ENCODE assay signal across 8 cellular contexts in the genomic region with DNA sequence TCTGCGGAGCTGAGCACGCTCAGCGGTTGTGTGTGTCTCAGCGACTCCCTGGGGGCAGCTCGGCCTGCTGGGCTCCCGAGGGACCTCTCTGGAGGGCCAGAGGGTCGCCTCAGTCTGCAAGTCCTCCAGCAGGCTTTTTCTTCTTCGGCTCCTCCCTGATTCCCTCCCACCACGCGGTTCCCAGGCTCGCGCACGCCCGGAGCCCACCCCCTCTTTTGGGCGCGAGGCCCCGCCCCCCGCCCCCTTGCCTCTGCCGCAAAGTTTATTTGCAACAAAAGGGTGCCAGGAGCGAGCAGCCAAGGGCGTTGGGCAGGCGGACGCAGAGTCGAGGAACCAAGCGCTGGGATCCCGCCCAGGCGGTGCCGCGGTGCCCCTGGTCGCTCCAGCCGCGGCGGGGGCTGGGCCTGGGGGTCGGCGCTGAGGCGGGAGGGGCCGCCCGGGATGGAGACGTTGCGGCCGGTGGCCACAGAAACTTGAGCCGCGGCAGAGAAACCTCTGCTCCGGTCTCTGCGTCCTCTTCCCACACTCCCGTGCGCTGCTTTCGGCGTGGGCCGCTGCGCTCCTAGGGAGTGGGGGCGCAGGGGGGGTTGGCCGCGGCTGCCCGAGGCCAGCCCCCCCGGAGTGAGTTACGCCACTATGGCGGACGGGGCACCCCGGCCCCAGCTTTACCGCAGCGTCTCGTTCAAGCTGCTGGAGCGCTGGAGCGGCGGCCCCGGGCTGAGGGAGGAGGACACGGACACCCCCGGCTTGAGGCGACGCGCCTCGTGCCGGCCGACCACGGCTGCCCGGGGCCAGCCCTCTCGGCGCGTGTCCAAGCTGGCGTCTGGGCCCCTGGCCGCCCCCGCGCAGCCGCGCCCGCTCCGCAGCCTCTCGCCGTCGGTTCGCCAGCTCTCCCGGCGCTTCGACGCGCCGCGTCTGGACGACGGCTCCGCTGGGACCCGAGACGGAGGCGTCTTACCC. TPM values are rescaled to one million over a fixed set of nuclear protein-coding genes. Genes with fewer than 3 reads are reported as not detected.
DNase-seq lines count a peak whose midpoint lies in the region; ATAC-seq and TF ChIP-seq lines count a peak whose summit lies in the region.

A gene with protein sequence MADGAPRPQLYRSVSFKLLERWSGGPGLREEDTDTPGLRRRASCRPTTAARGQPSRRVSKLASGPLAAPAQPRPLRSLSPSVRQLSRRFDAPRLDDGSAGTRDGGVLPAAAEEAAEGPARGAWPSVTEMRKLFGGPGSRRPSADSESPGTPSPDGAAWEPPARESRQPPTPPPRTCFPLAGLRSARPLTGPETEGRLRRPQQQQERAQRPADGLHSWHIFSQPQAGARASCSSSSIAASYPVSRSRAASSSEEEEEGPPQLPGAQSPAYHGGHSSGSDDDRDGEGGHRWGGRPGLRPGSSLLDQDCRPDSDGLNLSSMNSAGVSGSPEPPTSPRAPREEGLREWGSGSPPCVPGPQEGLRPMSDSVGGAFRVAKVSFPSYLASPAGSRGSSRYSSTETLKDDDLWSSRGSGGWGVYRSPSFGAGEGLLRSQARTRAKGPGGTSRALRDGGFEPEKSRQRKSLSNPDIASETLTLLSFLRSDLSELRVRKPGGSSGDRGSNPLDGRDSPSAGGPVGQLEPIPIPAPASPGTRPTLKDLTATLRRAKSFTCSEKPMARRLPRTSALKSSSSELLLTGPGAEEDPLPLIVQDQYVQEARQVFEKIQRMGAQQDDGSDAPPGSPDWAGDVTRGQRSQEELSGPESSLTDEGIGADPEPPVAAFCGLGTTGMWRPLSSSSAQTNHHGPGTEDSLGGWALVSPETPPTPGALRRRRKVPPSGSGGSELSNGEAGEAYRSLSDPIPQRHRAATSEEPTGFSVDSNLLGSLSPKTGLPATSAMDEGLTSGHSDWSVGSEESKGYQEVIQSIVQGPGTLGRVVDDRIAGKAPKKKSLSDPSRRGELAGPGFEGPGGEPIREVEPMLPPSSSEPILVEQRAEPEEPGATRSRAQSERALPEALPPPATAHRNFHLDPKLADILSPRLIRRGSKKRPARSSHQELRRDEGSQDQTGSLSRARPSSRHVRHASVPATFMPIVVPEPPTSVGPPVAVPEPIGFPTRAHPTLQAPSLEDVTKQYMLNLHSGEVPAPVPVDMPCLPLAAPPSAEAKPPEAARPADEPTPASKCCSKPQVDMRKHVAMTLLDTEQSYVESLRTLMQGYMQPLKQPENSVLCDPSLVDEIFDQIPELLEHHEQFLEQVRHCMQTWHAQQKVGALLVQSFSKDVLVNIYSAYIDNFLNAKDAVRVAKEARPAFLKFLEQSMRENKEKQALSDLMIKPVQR (N-terminal part only) (plus strand): TSS at position 274 of the 960 bp plus-strand sequence. CDS start 363 bp downstream, at position 637.

- peak within 1 kb of the TSS; percentile 77 for H3K4me3 ChIP-seq in CD8-positive, alpha-beta T cell (ENCODE audit: low read depth, low read length)
- peak within 1 kb of the TSS; percentile 75 for H3K4me3 ChIP-seq in OCI-LY3 (ENCODE audit: low read length)
- peak within 1 kb of the TSS; percentile 57 to 94 for H3K4me3 ChIP-seq in neuronal stem cell (ENCODE audit: low read length in 2 of 2)

- H2AFZ ChIP-seq in OCI-LY3 (ENCODE audit: low read depth, low read length) (peak within 1 kb of the TSS; percentile 84), neuronal stem cell (ENCODE audit: low read length) (peak within 1 kb of the TSS; percentile 88)

- no peaks in the 10 kb centered on the region for H3K9me3 Mint-ChIP-seq in CD8-positive, alpha-beta T cell

- POLR2A ChIA-PET in CD8-positive, alpha-beta T cell (lab: Charles Lee) = interaction anchor here (1.0 to 1.8 kb wide), 3 partner anchors 21 to 30 kb away, joined by 3 to 5 read pairs (median 4); no protein-coding TSS in a partner anchor

- TF ChIP-seq CTCF in CD8-positive, alpha-beta T cell (IDR thresholded peaks at IDR 0.05) = no peak
- TF ChIP-seq CTCF in OCI-LY3 (IDR thresholded peaks at IDR 0.05; ENCODE audit: low read depth, low read length) = no peak

- H4K91ac ChIP-seq in neuronal stem cell (ENCODE audit: low read depth, low read length, poor library complexity) = peak within 1 kb of the TSS; percentile 86

- peak within 1 kb of the TSS; percentile 91 for H3K4me2 ChIP-seq in OCI-LY3 (ENCODE audit: low read length)
- H3K4me2 ChIP-seq in neuronal stem cell (ENCODE audit: insufficient read depth, low read length, poor library complexity, severe bottlenecking) = peak within 1 kb of the TSS; percentile 100

- no peak within 1 kb of the TSS for H4K8ac ChIP-seq in neuronal stem cell (ENCODE audit: low read depth, low read length)

- peak within 1 kb of the TSS; percentile 100 for H2BK5ac ChIP-seq in neuronal stem cell (ENCODE audit: low read length)

- no peaks in the 10 kb centered on the region for H4K20me1 ChIP-seq in OCI-LY3 (ENCODE audit: insufficient read depth, low read length)

- no peak within 1 kb of the TSS for H3K27ac Mint-ChIP-seq in CD8-positive, alpha-beta T cell

- peaks cover 12% of the 10 kb centered on the region for H3K27me3 Mint-ChIP-seq in CD8-positive, alpha-beta T cell (ENCODE audit: low read depth)

- CTCF ChIA-PET in CD8-positive, alpha-beta T cell (lab: Charles Lee) = interaction anchor here (0.7 to 6.8 kb wide), 12 partner anchors 10 to 85 kb away, joined by 3 to 113 read pairs (median 6); no protein-coding TSS in a partner anchor

- peaks cover 28% of the 10 kb centered on the region for H3K79me1 ChIP-seq in neuronal stem cell (ENCODE audit: low read depth, low read length)

- H3K36me3 ChIP-seq in CD8-positive, alpha-beta T cell (ENCODE audit: insufficient read depth, low read length) = no peaks in the 10 kb centered on the region
- H3K36me3 ChIP-seq in OCI-LY3 (replicated peaks; ENCODE audit: low read depth, low read length) (no peaks in the 10 kb centered on the region), neuronal stem cell (replicated peaks in 1 of 2; ENCODE audit: control insufficient read depth in 2 of 2, insufficient read depth in 2 of 2, low read length in 2 of 2) (peaks cover 6 to 29% of the 10 kb centered on the region in 2 donors)

- DNase-seq in CD8-positive, alpha-beta T cell = peak in 4 of 7 experiments; percentile 7 to 43 (median 34)
- DNase-seq in HK-2 (ENCODE audit: unreplicated experiment) (peak; percentile 73), globus pallidus (ENCODE audit: low spot score) (peak; percentile 53), neuronal stem cell (ENCODE audit: low spot score) (peak; percentile 90), ureter (ENCODE audit: low spot score) (peak; percentile 83)
- peak; percentile 8 for DNase-seq in activated naive CD8-positive, alpha-beta T cell treated with anti-CD3 and anti-CD28 coated beads, Interleukin-2, amount 50 U/mL, for 16 hours (ENCODE audit: low read depth, low spot score)

- no peak within 1 kb of the TSS for H3K27ac ChIP-seq in CD8-positive, alpha-beta T cell (ENCODE audit: low read depth, low read length)
- H3K27ac ChIP-seq in OCI-LY3 (ENCODE audit: low read length) (no peak within 1 kb of the TSS), neuronal stem cell (replicated peaks; ENCODE audit: low read length) (peak within 1 kb of the TSS; percentile 100)

- peaks cover 2% of the 10 kb centered on the region for H3K36me3 Mint-ChIP-seq in CD8-positive, alpha-beta T cell

- peak within 1 kb of the TSS; percentile 100 for H2BK120ac ChIP-seq in neuronal stem cell (ENCODE audit: low read depth, low read length)

- peak within 1 kb of the TSS; percentile 99 for H3K23ac ChIP-seq in neuronal stem cell (ENCODE audit: low read depth, low read length, poor library complexity)

- peak within 1 kb of the TSS; percentile 100 for H3K4ac ChIP-seq in neuronal stem cell (ENCODE audit: low read length)

- no peaks in the 10 kb centered on the region for H3K79me2 ChIP-seq in OCI-LY3 (ENCODE audit: low read length)

- H3K14ac ChIP-seq in neuronal stem cell (ENCODE audit: low read length) = peak within 1 kb of the TSS; percentile 100

- H2BK15ac ChIP-seq in neuronal stem cell (ENCODE audit: low read length) = peak within 1 kb of the TSS; percentile 82

- peaks cover 6% of the 10 kb centered on the region for H3K27me3 ChIP-seq in CD8-positive, alpha-beta T cell (ENCODE audit: insufficient read depth, low read length)
- H3K27me3 ChIP-seq in OCI-LY3 (ENCODE audit: low read depth, low read length) = no peaks in the 10 kb centered on the region
- H3K27me3 ChIP-seq in neuronal stem cell (ENCODE audit: control insufficient read depth in 3 of 3, insufficient read depth in 3 of 3, low read depth in 1 of 3, low read length in 3 of 3) = no peaks in the 10 kb centered on the region

- H2BK12ac ChIP-seq in neuronal stem cell (ENCODE audit: low read length) = peak within 1 kb of the TSS; percentile 97

- H3K9ac ChIP-seq in OCI-LY3 (ENCODE audit: low read length) = peak within 1 kb of the TSS; percentile 58
- H3K9ac ChIP-seq in neuronal stem cell (ENCODE audit: low read depth, low read length, poor library complexity) = peak within 1 kb of the TSS; percentile 98

- peak within 1 kb of the TSS; percentile 86 for H3K4me3 Mint-ChIP-seq in CD8-positive, alpha-beta T cell

- peaks cover 9% of the 10 kb centered on the region for H3K4me1 ChIP-seq in CD8-positive, alpha-beta T cell (ENCODE audit: insufficient read depth, low read length)
- peaks cover 7% of the 10 kb centered on the region for H3K4me1 ChIP-seq in OCI-LY3 (ENCODE audit: low read length)
- H3K4me1 ChIP-seq in neuronal stem cell (ENCODE audit: control insufficient read depth in 2 of 2, insufficient read depth in 1 of 2, low read depth in 1 of 2, low read length in 2 of 2) = peaks cover 25 to 42% of the 10 kb centered on the region in 2 donors

- H2AK5ac ChIP-seq in neuronal stem cell (ENCODE audit: low read depth, low read length) = peak within 1 kb of the TSS; percentile 87

- peaks cover 10% of the 10 kb centered on the region for H3K4me1 Mint-ChIP-seq in CD8-positive, alpha-beta T cell (ENCODE audit: low read depth)

- ATAC-seq in CD8-positive, alpha-beta T cell = peak; percentile 45
- ATAC-seq in GM19452 (IDR thresholded peaks at IDR 0.05; ENCODE audit: unreplicated experiment) = peak; percentile 20

- WGBS in neuronal stem cell (ENCODE audit: extremely low coverage in 2 of 2, insufficient read length in 2 of 2, insufficient replicate concordance in 1 of 2), 2 donors = no CpG with 5 or more reads among the region's 105 CpGs

- H3K9me3 ChIP-seq in CD8-positive, alpha-beta T cell (ENCODE audit: low read length) = no peaks in the 10 kb centered on the region
- no peaks in the 10 kb centered on the region for H3K9me3 ChIP-seq in OCI-LY3 (ENCODE audit: insufficient read depth, low read length)
- H3K9me3 ChIP-seq in neuronal stem cell (replicated peaks in 1 of 2; ENCODE audit: control insufficient read depth in 2 of 2, insufficient read depth in 1 of 2, low read depth in 1 of 2, low read length in 2 of 2) = peaks cover 1 to 11% of the 10 kb centered on the region in 2 donors

- intact Hi-C loops in CD8-positive, alpha-beta T cell (cut with DNase I, micrococcal nuclease) = loop anchor here (1.0 to 5.0 kb wide), 4 partner anchors 13 to 293 kb away; a partner anchor contains a TSS

- H3K18ac ChIP-seq in neuronal stem cell (ENCODE audit: low read length) = peak within 1 kb of the TSS; percentile 100

RNA-seq across cellular contexts. Expression of the gene that starts here (rescaled TPM):
- total RNA-seq in CD8-positive, alpha-beta T cell = under 1 TPM in 1 of 2 experiments, not detected in 1; 0.14 TPM
- polyA plus RNA-seq in neuronal stem cell (2013, experiment 1 of 2) = 40.1 TPM
- 38.9 TPM for polyA plus RNA-seq in neuronal stem cell (2013, experiment 2 of 2)
- 71.5 TPM for total RNA-seq in ureter

Comparison
In these comparisons a context has a peak if more than half of its experiments do, and no peak if none do; other contexts are left out.
1. RNA of the gene that starts here (total RNA-seq): 71.5 TPM in ureter (single experiment); 0.14 TPM in CD8-positive, alpha-beta T cell; every median in the first group is over 10 times any median in the second.
2. Peak in DNase-seq, ATAC-seq and H3K4me3 ChIP-seq in CD8-positive, alpha-beta T cell; RNA of the gene not detected or under 1 TPM.
3. DNase-seq: peak in every context shown above with its lines; median percentile 90 in neuronal stem cell; 83 in ureter; 73 in HK-2; 53 in globus pallidus; 34 in CD8-positive, alpha-beta T cell; 8 in activated naive CD8-positive, alpha-beta T cell treated with anti-CD3 and anti-CD28 coated beads, Interleukin-2, amount 50 U/mL, for 16 hours.
4. Peak in every context shown above with its lines, with median percentiles within 50 percentile points of each other: H3K4me3 ChIP-seq.